Comparison of ENCODE assay signal across 1 cellular context in the genomic region with DNA sequence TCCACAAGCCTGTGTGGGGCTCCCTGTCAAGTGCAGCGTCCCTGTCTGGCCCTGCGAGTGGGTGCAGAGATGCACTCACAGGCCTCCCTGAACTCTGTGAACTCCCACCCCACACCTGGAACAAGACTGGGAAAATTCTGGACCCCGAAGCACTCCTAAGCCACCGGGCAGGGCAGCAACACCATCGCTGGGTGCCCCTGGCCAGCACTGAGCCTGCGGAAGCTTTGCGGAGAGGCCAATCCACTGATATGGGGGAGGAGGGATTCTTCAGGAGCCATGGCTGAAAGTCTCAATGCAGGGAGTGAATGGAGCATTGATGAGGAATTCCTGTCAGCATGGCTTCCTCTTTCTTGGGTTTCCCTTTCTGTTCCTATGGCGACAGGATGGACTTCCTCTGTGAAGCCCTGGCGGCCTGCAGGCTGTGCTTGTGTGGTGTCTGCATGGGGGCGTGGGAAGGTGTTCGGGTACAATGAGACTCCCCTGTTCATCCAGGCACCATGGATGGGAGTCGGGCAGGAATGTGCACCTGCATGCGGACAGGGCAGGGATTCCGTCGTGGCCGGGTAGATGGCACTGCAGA.
TF ChIP-seq lines count a peak whose summit lies in the region.

No MANE protein-coding gene starts in this region.

TF ChIP-seq in HepG2, 621 proteins besides CTCF, POLR2A, EP300 and RAD21 (continued from another document):
- TF ChIP-seq AGO2 (optimal IDR thresholded peaks at IDR 0.05; ENCODE audit: low read depth, low read length): peak; percentile 24
- TF ChIP-seq ZNF616 (CRISPR knock-in tag; IDR thresholded peaks at IDR 0.05; ENCODE audit: low read depth): no peak
